Comparison of ENCODE assay signal across 8 cellular contexts in genomic region chr10:46030091-46030937, GRCh38. TPM values are rescaled to one million over a fixed set of nuclear protein-coding genes. Genes with fewer than 3 reads are reported as not detected.
DNase-seq lines count a peak whose midpoint lies in the region; ATAC-seq, FAIRE-seq and TF ChIP-seq lines count a peak whose summit lies in the region.

Gene NCOA4 (minus strand): TSS chr10:46030623. CDS start chr10:46016680, 13,943 bp downstream.

- H3K27ac Mint-ChIP-seq in Caco-2 (ENCODE audit: unreplicated experiment) (peak within 1 kb of the TSS; percentile 98), endodermal cell (peak within 1 kb of the TSS; percentile 82)
- peak within 1 kb of the TSS; percentile 95 for H3K27ac Mint-ChIP-seq in activated CD8-positive, alpha-beta memory T cell treated with anti-CD3 and anti-CD28 coated beads, Interleukin-2, amount 10 ng/mL, durations not matched to agents 7 days and 5 days

- H3K9me3 ChIP-seq in Caco-2, result no peaks in the 10 kb centered on the region
- H3K9me3 ChIP-seq in endodermal cell (ENCODE audit: control insufficient read depth, low read length), result no peaks in the 10 kb centered on the region
- no peaks in the 10 kb centered on the region for H3K9me3 ChIP-seq in mesodermal cell (ENCODE audit: control insufficient read depth, low read length)

- H3K36me3 ChIP-seq in Caco-2 (ENCODE audit: control insufficient read depth, insufficient read depth, low read length) (0 out of 2 replicates have a peak, but pooled peaks cover 3% of the 10 kb centered on the region), endodermal cell (ENCODE audit: control insufficient read depth, insufficient read depth, low read length) (peaks cover 28% of the 10 kb centered on the region), mesodermal cell (ENCODE audit: control insufficient read depth, insufficient read depth, low read length) (peaks cover 25% of the 10 kb centered on the region)

- H3K4me1 Mint-ChIP-seq in Caco-2 (ENCODE audit: low read depth, unreplicated experiment) (peaks cover 45% of the 10 kb centered on the region), endodermal cell (peaks cover 42% of the 10 kb centered on the region)
- H3K4me1 Mint-ChIP-seq in activated CD8-positive, alpha-beta memory T cell treated with anti-CD3 and anti-CD28 coated beads, Interleukin-2, amount 10 ng/mL, durations not matched to agents 7 days and 5 days, result peaks cover 52% of the 10 kb centered on the region

- H3K9ac ChIP-seq in endodermal cell (ENCODE audit: extremely low read depth, low read length, poor library complexity, severe bottlenecking), result peak within 1 kb of the TSS; percentile 76

- H3K4me3 ChIP-seq in Caco-2 (ENCODE audit: low read depth, low read length) (peak within 1 kb of the TSS; percentile 95), endodermal cell (ENCODE audit: low read length) (peak within 1 kb of the TSS; percentile 98), mesodermal cell (ENCODE audit: extremely low read depth, insufficient read depth, low read length, poor library complexity, severe bottlenecking) (peak within 1 kb of the TSS; percentile 88)

- no peak for FAIRE-seq in HTR-8/SVneo (lab: Jason Lieb, UNC)

- 1 to 3% methylated on average over 30 to 59 of the region's 59 CpGs for WGBS in endodermal cell (ENCODE audit: insufficient coverage in 1 of 2, insufficient read length in 1 of 2), 2 experiments
- WGBS in mesodermal cell (ENCODE audit: insufficient coverage in 2 of 2), 2 experiments, result 1 to 2% methylated on average over 45 to 51 of the region's 59 CpGs

- H3K27me3 ChIP-seq in Caco-2 (replicated peaks; ENCODE audit: control insufficient read depth, insufficient read depth, low read length), result no peaks in the 10 kb centered on the region
- H3K27me3 ChIP-seq in endodermal cell (ENCODE audit: control insufficient read depth, insufficient read depth, low read length, poor library complexity, severe bottlenecking), result no peaks in the 10 kb centered on the region

- H3K4me3 Mint-ChIP-seq in Caco-2 (ENCODE audit: unreplicated experiment), result peak within 1 kb of the TSS; percentile 100
- peak within 1 kb of the TSS; percentile 98 for H3K4me3 Mint-ChIP-seq in activated CD8-positive, alpha-beta memory T cell treated with anti-CD3 and anti-CD28 coated beads, Interleukin-2, amount 10 ng/mL, durations not matched to agents 7 days and 5 days
- H3K4me3 Mint-ChIP-seq in endodermal cell, result peak within 1 kb of the TSS; percentile 91

- TF ChIP-seq CTCF in Caco-2 (IDR thresholded peaks at IDR 0.05; ENCODE audit: insufficient read depth in 1 of 2, low read depth in 1 of 2, low read length in 1 of 2, severe bottlenecking in 1 of 2, unreplicated experiment in 1 of 2), result peak; percentile 87 to 98
- peak; percentile 85 for TF ChIP-seq CTCF in endodermal cell (conservative IDR thresholded peaks at IDR 0.05)

- H3K9me3 Mint-ChIP-seq in Caco-2 (ENCODE audit: unreplicated experiment) (no peaks in the 10 kb centered on the region), endodermal cell (no peaks in the 10 kb centered on the region)
- no peaks in the 10 kb centered on the region for H3K9me3 Mint-ChIP-seq in activated CD8-positive, alpha-beta memory T cell treated with anti-CD3 and anti-CD28 coated beads, Interleukin-2, amount 10 ng/mL, durations not matched to agents 7 days and 5 days (ENCODE audit: low read depth)

- peak; percentile 99 for DNase-seq in Caco-2
- DNase-seq in HTR-8/SVneo (ENCODE audit: insufficient read length, low spot score), result peak; percentile 96
- peak; percentile 98 for DNase-seq in NOMO-1 treated with DMSO at 0.1 percent for 48 hours (lab: John Stamatoyannopoulos, UW; ENCODE audit: unreplicated experiment)
- DNase-seq in activated CD8-positive, alpha-beta memory T cell treated with anti-CD3 and anti-CD28 coated beads, Interleukin-2, amount 10 ng/mL, durations not matched to agents 7 days and 5 days, result peak; percentile 98
- DNase-seq in endodermal cell, result peak; percentile 98
- DNase-seq in stimulated activated CD8-positive, alpha-beta memory T cell treated with anti-CD3 and anti-CD28 coated beads, Interleukin-15, amount 100 ng/mL, for 4 hours (ENCODE audit: low read depth in 2 of 2), result peak; percentile 89 to 95

- H3K36me3 Mint-ChIP-seq in Caco-2 (ENCODE audit: insufficient read depth, unreplicated experiment), result peaks cover 30% of the 10 kb centered on the region
- peaks cover 6% of the 10 kb centered on the region for H3K36me3 Mint-ChIP-seq in activated CD8-positive, alpha-beta memory T cell treated with anti-CD3 and anti-CD28 coated beads, Interleukin-2, amount 10 ng/mL, durations not matched to agents 7 days and 5 days
- peaks cover 15% of the 10 kb centered on the region for H3K36me3 Mint-ChIP-seq in endodermal cell (ENCODE audit: low read depth)

- BruUV-seq in Caco-2 (replicated peaks; lab: Mats Ljungman, UMichigan), result no TSS peak

- H3K27ac ChIP-seq in endodermal cell (ENCODE audit: low read depth, low read length) (peak within 1 kb of the TSS; percentile 54), mesodermal cell (ENCODE audit: low read depth, low read length, severe bottlenecking) (peak within 1 kb of the TSS; percentile 82)

- ATAC-seq in GM21367 (IDR thresholded peaks at IDR 0.05; ENCODE audit: unreplicated experiment), result peak; percentile 94
- ATAC-seq in activated CD8-positive, alpha-beta memory T cell treated with anti-CD3 and anti-CD28 coated beads, Interleukin-2, amount 10 ng/mL, durations not matched to agents 7 days and 5 days, result peak; percentile 96

- H3K27me3 Mint-ChIP-seq in Caco-2 (ENCODE audit: insufficient read depth, unreplicated experiment) (no peaks in the 10 kb centered on the region), endodermal cell (ENCODE audit: insufficient read depth) (no peaks in the 10 kb centered on the region)
- peaks cover 3% of the 10 kb centered on the region for H3K27me3 Mint-ChIP-seq in activated CD8-positive, alpha-beta memory T cell treated with anti-CD3 and anti-CD28 coated beads, Interleukin-2, amount 10 ng/mL, durations not matched to agents 7 days and 5 days

- CTCF ChIA-PET in Caco-2 (lab: Charles Lee), result interaction anchor here (0.6 kb wide), 1 partner anchor 23 kb away, joined by 3 read pairs; no protein-coding TSS in a partner anchor
- CTCF ChIA-PET in activated CD8-positive, alpha-beta memory T cell treated with anti-CD3 and anti-CD28 coated beads, Interleukin-2, amount 10 ng/mL, durations not matched to agents 7 days and 5 days (lab: Charles Lee), result interaction anchor here (0.9 to 2.0 kb wide), 7 partner anchors 9 to 780 kb away, joined by 3 to 10 read pairs (median 5); no protein-coding TSS in a partner anchor

- intact Hi-C loops in Caco-2 (cut with micrococcal nuclease; ENCODE audit: unreplicated experiment), result loop anchor here (10.0 kb wide), 1 partner anchor 194 kb away; no protein-coding TSS in a partner anchor

- H3K4me1 ChIP-seq in Caco-2, result peaks cover 49% of the 10 kb centered on the region
- peaks cover 20% of the 10 kb centered on the region for H3K4me1 ChIP-seq in endodermal cell (ENCODE audit: control insufficient read depth, insufficient read depth, low read length)
- H3K4me1 ChIP-seq in mesodermal cell (ENCODE audit: control insufficient read depth, insufficient read depth, low read length, poor library complexity, severe bottlenecking), result peaks cover 36% of the 10 kb centered on the region

- POLR2A ChIA-PET in Caco-2 (lab: Charles Lee), result interaction anchor here (0.7 kb wide), 1 partner anchor 22 kb away, joined by 5 read pairs; no protein-coding TSS in a partner anchor

RNA-seq across cellular contexts. Expression of gene NCOA4, which starts in this region (rescaled TPM):
- total RNA-seq in Caco-2 (2022) (139 and 142 TPM in 2 replicates), endodermal cell (100 to 1,000 TPM; 157 to 200 TPM)
- 100 to 1,000 TPM in 1 of 2 experiments, 10 to 100 TPM in 1; 90.9 to 122 TPM for total RNA-seq in activated CD8-positive, alpha-beta memory T cell treated with anti-CD3 and anti-CD28 coated beads, Interleukin-2, amount 10 ng/mL, durations not matched to agents 7 days and 5 days
- 83.1 TPM for polyA plus RNA-seq in endodermal cell (2013, experiment 1 of 2)
- polyA plus RNA-seq in endodermal cell (2013, experiment 2 of 2), result 79.4 TPM
- 119 TPM for polyA plus RNA-seq in mesodermal cell (2013, experiment 1 of 2)
- polyA plus RNA-seq in mesodermal cell (2013, experiment 2 of 2), result 124 TPM

Comparison
In these comparisons a context has a peak if more than half of its experiments do, and no peak if none do; other contexts are left out.
1. Peak in every context shown above with its lines: DNase-seq, ATAC-seq, H3K4me3 ChIP-seq and H3K27ac ChIP-seq.